ENCODE assay signal across 9 cellular contexts in genomic region chr19:18650048-18650435, GRCh38. TPM values are rescaled to one million over a fixed set of nuclear protein-coding genes. Genes with fewer than 3 reads are reported as not detected.
A peak's percentile ranks its signal among the peaks of the same experiment; 100 is the strongest.
DNase-seq lines count a peak whose midpoint lies in the region; ATAC-seq, FAIRE-seq and TF ChIP-seq lines count a peak whose summit lies in the region.
"Had no signal": no experiment of that assay in that cellular context is flagged by ENCODE, and none has a peak within 500 bp of the region (broad histone marks: within the 10 kb centered on the region; RNA-seq: fewer than 3 reads in every experiment).

No MANE protein-coding gene starts in this region.

- H3K9me3 ChIP-seq in left lung, result no peaks in the 10 kb centered on the region

- H3K9me2 ChIP-seq in GM23338 (ENCODE audit: insufficient read depth), result 0 out of 2 replicates have a peak, but pooled peaks cover 6% of the 10 kb centered on the region

- POLR2A ChIA-PET in HEK293T (lab: Yijun Ruan, JAX), result no interaction called here

- H3K4me3 ChIP-seq in GM23338 (no peak overlapping the region), left lung (no peak overlapping the region), skin epidermis (no peak overlapping the region)

- H3K4me2 ChIP-seq in GM23338, result no peak overlapping the region

- peaks cover 17% of the 10 kb centered on the region for H3K27me3 Mint-ChIP-seq in GM23338 (ENCODE audit: insufficient read depth, low read depth, poor library complexity)
- H3K27me3 Mint-ChIP-seq in dendritic cell treated with granulocyte-macrophage colony-stimulating factor and Interleukin-4, amounts not matched to agents 40 ng/mL and 50 ng/mL, for 4 days, result peaks cover 17% of the 10 kb centered on the region

- H3K27ac ChIP-seq in GM23338 (ENCODE audit: low read depth) (0 out of 2 replicates have a peak overlapping the region, but pooled peaks have one; percentile 55), left lung (peak overlapping the region; percentile 55 to 74), skin epidermis (peak overlapping the region in 16 of 21 experiments; percentile 18 to 83 (median 56))

- H3K4me1 ChIP-seq in GM23338 (ENCODE audit: insufficient read depth) (peaks cover 11% of the 10 kb centered on the region; the same call in 1 of the 2 replicates), left lung (peaks cover 11 to 39% of the 10 kb centered on the region in 2 donors)

- H3K36me3 Mint-ChIP-seq in GM23338 (ENCODE audit: low read depth), result no peaks in the 10 kb centered on the region; the same call in 2 of the 3 replicates
- peaks cover 27% of the 10 kb centered on the region for H3K36me3 Mint-ChIP-seq in dendritic cell treated with granulocyte-macrophage colony-stimulating factor and Interleukin-4, amounts not matched to agents 40 ng/mL and 50 ng/mL, for 4 days (ENCODE audit: low read depth)

- no peak overlapping the region for H2AFZ ChIP-seq in GM23338

- DNase-seq in GM23338 (ENCODE audit: low spot score) (no peak), left lung (no peak), cerebellar nuclear complex (lab: John Stamatoyannopoulos, UW) (no peak), NCI-H1048 (lab: John Stamatoyannopoulos, UW) (no peak), HTR-8/SVneo (ENCODE audit: insufficient read length, low spot score) (no peak), HEK293T (ENCODE audit: extremely low spot score) (no peak)
- DNase-seq: activated T-cell treated with anti-CD3 and anti-CD28 coated beads for 4 hours had no signal

- peak; percentile 6; the same call in 1 of the 3 replicates for ATAC-seq in GM23338
- ATAC-seq in left lung, result peak; percentile 49

- peaks cover 3% of the 10 kb centered on the region; the same call in 1 of the 2 replicates for H3F3A ChIP-seq in GM23338 (replicated peaks; ENCODE audit: low read depth)

- H3K36me3 ChIP-seq in GM23338 (ENCODE audit: insufficient read depth), result no peaks in the 10 kb centered on the region
- no peaks in the 10 kb centered on the region for H3K36me3 ChIP-seq in left lung

- H3K27ac Mint-ChIP-seq in GM23338, result no peak overlapping the region; the same call in 1 of the 2 replicates
- no peak overlapping the region for H3K27ac Mint-ChIP-seq in dendritic cell treated with granulocyte-macrophage colony-stimulating factor and Interleukin-4, amounts not matched to agents 40 ng/mL and 50 ng/mL, for 4 days

- H3K27me3 ChIP-seq in GM23338 (ENCODE audit: insufficient read depth) (no peaks in the 10 kb centered on the region), left lung (no peaks in the 10 kb centered on the region)

- H3K4me3 Mint-ChIP-seq in GM23338, result no peak overlapping the region
- peak overlapping the region; percentile 57 for H3K4me3 Mint-ChIP-seq in dendritic cell treated with granulocyte-macrophage colony-stimulating factor and Interleukin-4, amounts not matched to agents 40 ng/mL and 50 ng/mL, for 4 days

- no peaks in the 10 kb centered on the region; the same call in 1 of the 2 replicates for H4K20me1 ChIP-seq in GM23338 (replicated peaks; ENCODE audit: insufficient read depth)

- peaks cover 4% of the 10 kb centered on the region; the same call in 1 of the 2 replicates for H3K79me2 ChIP-seq in GM23338 (replicated peaks; ENCODE audit: insufficient read depth)

- peaks cover 39% of the 10 kb centered on the region for H3K4me1 Mint-ChIP-seq in GM23338
- peaks cover 48% of the 10 kb centered on the region for H3K4me1 Mint-ChIP-seq in dendritic cell treated with granulocyte-macrophage colony-stimulating factor and Interleukin-4, amounts not matched to agents 40 ng/mL and 50 ng/mL, for 4 days (ENCODE audit: low read depth)

- no peak for FAIRE-seq in HTR-8/SVneo (lab: Jason Lieb, UNC)

- intact Hi-C loops in dendritic cell treated with granulocyte-macrophage colony-stimulating factor and Interleukin-4, amounts not matched to agents 40 ng/mL and 50 ng/mL, for 4 days (cut with micrococcal nuclease), result no loop called here
- intact Hi-C loops in left lung (cut with DNase I), result no loop called here

- TF ChIP-seq CTCF in GM23338 (conservative IDR thresholded peaks at IDR 0.05; ENCODE audit: low read depth in 2 of 2), result no peak
- TF ChIP-seq CTCF in left lung (IDR thresholded peaks at IDR 0.05), result no peak

- CTCF ChIA-PET in HEK293T (lab: Yijun Ruan, JAX), result no interaction called here

- H3K9me3 Mint-ChIP-seq in GM23338, result no peaks in the 10 kb centered on the region; the same call in 1 of the 3 replicates
- H3K9me3 Mint-ChIP-seq in dendritic cell treated with granulocyte-macrophage colony-stimulating factor and Interleukin-4, amounts not matched to agents 40 ng/mL and 50 ng/mL, for 4 days, result no peaks in the 10 kb centered on the region

TF ChIP-seq in GM23338, 12 proteins besides CTCF, POLR2A, EP300 and RAD21 (continues in another document):
- no peak for TF ChIP-seq STAT1 (IDR thresholded peaks at IDR 0.05; ENCODE audit: unreplicated experiment)
- TF ChIP-seq REST (IDR thresholded peaks at IDR 0.05; ENCODE audit: unreplicated experiment), result no peak
- no peak for TF ChIP-seq ZNF331 (CRISPR knock-in tag; IDR thresholded peaks at IDR 0.05; ENCODE audit: low read depth)
- no peak for TF ChIP-seq CREB1 (CRISPR knock-in tag; IDR thresholded peaks at IDR 0.05; ENCODE audit: low read depth)
- no peak for TF ChIP-seq ZNF114 (CRISPR knock-in tag; IDR thresholded peaks at IDR 0.05)
- TF ChIP-seq EZH2 (IDR thresholded peaks at IDR 0.05; ENCODE audit: low read depth, unreplicated experiment), result no peak

TF ChIP-seq in HEK293T, 16 proteins besides CTCF, POLR2A, EP300 and RAD21:
- no peak for TF ChIP-seq ZNF384 (IDR thresholded peaks at IDR 0.05)
- TF ChIP-seq ELF4 (IDR thresholded peaks at IDR 0.05), result no peak

RNA-seq across cellular contexts. Expression of gene KLHL26, which starts 13.2 kb away (rescaled TPM):
- total RNA-seq in GM23338 (2014; rRNA removed; shearing (Covaris generic)), result 11.2 and 13.7 TPM in 2 replicates
- polyA plus RNA-seq in GM23338 (2016; fragmentation: Nextera tagmentation; extraction: Ambion mirVana), result 3.6 and 6.4 TPM in 2 replicates
- total RNA-seq in left lung, result 10 to 100 TPM in 1 of 2 donors, 1 to 10 TPM in 1; 9.0 to 10.4 TPM

RNA-seq across cellular contexts. Expression of gene CRTC1, which starts 33.4 kb away (rescaled TPM):
- total RNA-seq in GM23338 (2014; rRNA removed; shearing (Covaris generic)), result 5.4 and 7.1 TPM in 2 replicates
- polyA plus RNA-seq in GM23338 (2016; fragmentation: Nextera tagmentation; extraction: Ambion mirVana), result 6.7 and 8.4 TPM in 2 replicates
- total RNA-seq in left lung, result 10 to 100 TPM; 11.3 to 13.8 TPM

RNA-seq across cellular contexts. Expression of gene TMEM59L, which starts 37.4 kb away (rescaled TPM):
- 6.8 and 9.8 TPM in 2 replicates for total RNA-seq in GM23338 (2014; rRNA removed; shearing (Covaris generic))
- 15.7 and 16.2 TPM in 2 replicates for polyA plus RNA-seq in GM23338 (2016; fragmentation: Nextera tagmentation; extraction: Ambion mirVana)
- 1 to 10 TPM; 1.6 to 4.9 TPM for total RNA-seq in left lung

RNA-seq across cellular contexts. Expression of gene CRLF1, which starts 43.4 kb away (rescaled TPM):
- total RNA-seq in GM23338 (2014; rRNA removed; shearing (Covaris generic)), result 17.1 and 18.1 TPM in 2 replicates
- polyA plus RNA-seq in GM23338 (2016; fragmentation: Nextera tagmentation; extraction: Ambion mirVana), result 19.7 and 22.9 TPM in 2 replicates
- total RNA-seq in left lung, result 10 to 100 TPM; 22.5 to 44.7 TPM
